Comparison of ENCODE assay signal across 8 cellular contexts in the genomic region with DNA sequence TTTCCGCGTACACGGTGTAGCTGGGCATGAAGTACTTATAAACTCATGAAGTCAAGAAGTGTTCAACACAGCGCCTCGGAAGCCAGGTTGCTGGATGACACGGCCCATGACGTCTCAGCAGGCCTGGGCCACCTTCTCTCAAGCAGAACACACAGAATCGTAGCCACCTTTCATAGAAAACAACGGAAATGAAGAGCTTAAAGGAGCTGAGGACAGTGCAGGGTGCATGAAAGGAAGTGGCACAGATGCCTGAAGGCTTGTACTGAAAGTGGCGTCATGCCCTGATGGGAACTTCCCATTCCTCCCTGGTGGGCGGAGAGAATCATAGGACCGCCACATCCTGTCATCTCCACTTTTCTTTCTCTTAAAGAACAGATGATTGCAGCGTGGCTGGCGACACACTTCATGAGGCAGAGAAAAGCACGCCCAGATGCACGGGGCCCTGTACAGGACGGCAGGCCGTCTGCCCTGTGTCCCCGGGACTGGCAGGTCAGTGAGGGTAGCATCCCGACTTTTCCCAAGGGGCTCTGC. TPM values are rescaled to one million over a fixed set of nuclear protein-coding genes. Genes with fewer than 3 reads are reported as not detected.
DNase-seq lines count a peak whose midpoint lies in the region; ATAC-seq, FAIRE-seq and TF ChIP-seq lines count a peak whose summit lies in the region.

No MANE protein-coding gene starts in this region.

- intact Hi-C loops in left colon (cut with DNase I, micrococcal nuclease) = no loop called here

- ATAC-seq in GM19452 (IDR thresholded peaks at IDR 0.05; ENCODE audit: unreplicated experiment) (peak; percentile 91), HG03565 (IDR thresholded peaks at IDR 0.05; ENCODE audit: unreplicated experiment) (peak; percentile 69), left colon (peak; percentile 26)

- TF ChIP-seq CTCF in D721Med (IDR thresholded peaks at IDR 0.05; ENCODE audit: insufficient read depth, missing control alignments) = no peak

- FAIRE-seq in D721Med (lab: Jason Lieb, UNC) = no peak

- DNase-seq in CD1c-positive myeloid dendritic cell (ENCODE audit: extremely low spot score) (peak; percentile 91), left colon (peak in 1 of 2 donors; percentile 46), T1000 (lab: John Stamatoyannopoulos, UW) (no peak), D721Med (ENCODE audit: insufficient read length, low spot score) (no peak)
- peak; percentile 43 for DNase-seq in activated CD8-positive, alpha-beta memory T cell treated with anti-CD3 and anti-CD28 coated beads, Interleukin-2, amount 50 U/mL, for 1 hour (ENCODE audit: extremely low read depth)
- peak; percentile 79 for DNase-seq in stimulated activated naive CD4-positive, alpha-beta T cell treated with Interleukin-2 at 50 U/mL for 16 hours (lab: John Stamatoyannopoulos, UW)

RNA-seq across cellular contexts. Expression of gene HDAC4, which starts 31.1 kb away (rescaled TPM):
- total RNA-seq in left colon = 10 to 100 TPM; 38.7 to 50.9 TPM

Comparison
In these comparisons a context has a peak if more than half of its experiments do, and no peak if none do; other contexts are left out.
1. DNase-seq: peak in CD1c-positive myeloid dendritic cell (single experiment), activated CD8-positive, alpha-beta memory T cell treated with anti-CD3 and anti-CD28 coated beads, Interleukin-2, amount 50 U/mL, for 1 hour (single experiment) and stimulated activated naive CD4-positive, alpha-beta T cell treated with Interleukin-2 at 50 U/mL for 16 hours (single experiment); none in T1000 (single experiment) and D721Med (single experiment).
2. ATAC-seq: peak in every context shown above with its lines; median percentile 91 in GM19452; 69 in HG03565; 26 in left colon.